Comparison of ENCODE assay signal across 7 cellular contexts in genomic region chr5:32713396-32714381, GRCh38. TPM values are rescaled to one million over a fixed set of nuclear protein-coding genes. Genes with fewer than 3 reads are reported as not detected.
DNase-seq lines count a peak whose midpoint lies in the region; ATAC-seq and TF ChIP-seq lines count a peak whose summit lies in the region.

No MANE protein-coding gene starts in this region.

- peak overlapping the region in 10 of 21 experiments; percentile 9 to 85 (median 42) for H3K27ac ChIP-seq in skin epidermis
- H3K27ac ChIP-seq in CD4-positive, alpha-beta memory T cell (ENCODE audit: low read depth, low read length) = no peak overlapping the region

- in situ Hi-C loops in astrocyte of the cerebellum (cut with HindIII; ENCODE audit: low sequenced_read_pairs) = loop anchor here (25.0 kb wide), 1 partner anchor 574 kb away; no protein-coding TSS in a partner anchor

- H3K4me1 Mint-ChIP-seq in activated T-helper 1 cell treated with anti-CD3 and anti-CD28 coated beads, Interleukin-12 subunit alpha, Interleukin-12 subunit beta, Interleukin-2, Interleukin-4 antibody, amounts not matched to agents 30 ng/mL and 10 ng/mL and 1 ng/mL, durations not matched to agents 14 hours and 24 hours and 36 hours (ENCODE audit: low read depth) = peaks cover 30% of the 10 kb centered on the region
- H3K4me1 Mint-ChIP-seq in CD4-positive, alpha-beta memory T cell = peaks cover 13 to 35% (median 19%) of the 10 kb centered on the region in 4 donors

- DNase-seq in HCEC 1CT (peak; percentile 19), astrocyte of the cerebellum (ENCODE audit: low read depth) (no peak)
- DNase-seq in activated T-helper 1 cell treated with anti-CD3 and anti-CD28 coated beads, Interleukin-12 subunit alpha, Interleukin-12 subunit beta, Interleukin-2, Interleukin-4 antibody, amounts not matched to agents 30 ng/mL and 10 ng/mL and 1 ng/mL, durations not matched to agents 14 hours and 24 hours and 36 hours (ENCODE audit: low spot score) = no peak
- no peak for DNase-seq in CD4-positive, alpha-beta memory T cell

- H3K9me3 ChIP-seq in iPS-18c (ENCODE audit: control insufficient read depth, insufficient read depth, low read length) = no peaks in the 10 kb centered on the region
- H3K9me3 ChIP-seq in CD4-positive, alpha-beta memory T cell (ENCODE audit: control insufficient read depth in 1 of 2, low read length in 2 of 2) = no peaks in the 10 kb centered on the region

- peaks cover 14% of the 10 kb centered on the region for H3K27me3 ChIP-seq in CD4-positive, alpha-beta memory T cell (ENCODE audit: insufficient read depth, low read length)

- peaks cover 7% of the 10 kb centered on the region for H3K4me1 ChIP-seq in CD4-positive, alpha-beta memory T cell (ENCODE audit: insufficient read depth, low read length)

- peaks cover 71% of the 10 kb centered on the region for H3K27me3 Mint-ChIP-seq in activated T-helper 1 cell treated with anti-CD3 and anti-CD28 coated beads, Interleukin-12 subunit alpha, Interleukin-12 subunit beta, Interleukin-2, Interleukin-4 antibody, amounts not matched to agents 30 ng/mL and 10 ng/mL and 1 ng/mL, durations not matched to agents 14 hours and 24 hours and 36 hours (ENCODE audit: insufficient read depth)
- H3K27me3 Mint-ChIP-seq in CD4-positive, alpha-beta memory T cell = peaks cover 29 to 39% of the 10 kb centered on the region in 2 donors

- TF ChIP-seq CTCF in astrocyte of the cerebellum (IDR thresholded peaks at IDR 0.05; ENCODE audit: low read depth, low read length, missing control alignments) = no peak

- no peak overlapping the region for H3K27ac Mint-ChIP-seq in activated T-helper 1 cell treated with anti-CD3 and anti-CD28 coated beads, Interleukin-12 subunit alpha, Interleukin-12 subunit beta, Interleukin-2, Interleukin-4 antibody, amounts not matched to agents 30 ng/mL and 10 ng/mL and 1 ng/mL, durations not matched to agents 14 hours and 24 hours and 36 hours
- H3K27ac Mint-ChIP-seq in CD4-positive, alpha-beta memory T cell = no peak overlapping the region

- H3K4me3 Mint-ChIP-seq in activated T-helper 1 cell treated with anti-CD3 and anti-CD28 coated beads, Interleukin-12 subunit alpha, Interleukin-12 subunit beta, Interleukin-2, Interleukin-4 antibody, amounts not matched to agents 30 ng/mL and 10 ng/mL and 1 ng/mL, durations not matched to agents 14 hours and 24 hours and 36 hours = no peak overlapping the region
- H3K4me3 Mint-ChIP-seq in CD4-positive, alpha-beta memory T cell = peak overlapping the region in 2 of 8 donors; percentile 29 to 53

- no peaks in the 10 kb centered on the region for H3K36me3 ChIP-seq in CD4-positive, alpha-beta memory T cell (ENCODE audit: insufficient read depth, low read length)

- no peaks in the 10 kb centered on the region for H3K9me3 Mint-ChIP-seq in activated T-helper 1 cell treated with anti-CD3 and anti-CD28 coated beads, Interleukin-12 subunit alpha, Interleukin-12 subunit beta, Interleukin-2, Interleukin-4 antibody, amounts not matched to agents 30 ng/mL and 10 ng/mL and 1 ng/mL, durations not matched to agents 14 hours and 24 hours and 36 hours
- H3K9me3 Mint-ChIP-seq in CD4-positive, alpha-beta memory T cell = peaks cover 0 to 15% (median 3%) of the 10 kb centered on the region in 8 donors

- CTCF ChIA-PET in CD4-positive, alpha-beta memory T cell (lab: Charles Lee; ENCODE audit: partially characterized antibody) = no interaction called here

- POLR2A ChIA-PET in CD4-positive, alpha-beta memory T cell (lab: Charles Lee; ENCODE audit: partially characterized antibody) = no interaction called here

- H3K4me3 ChIP-seq in astrocyte of the cerebellum (ENCODE audit: low read depth, low read length) (peak overlapping the region; percentile 31), iPS-18c (ENCODE audit: insufficient read depth, low read depth, low read length) (peak overlapping the region; percentile 38), skin epidermis (peak overlapping the region in 6 of 7 experiments; percentile 13 to 58 (median 42))
- no peak overlapping the region for H3K4me3 ChIP-seq in CD4-positive, alpha-beta memory T cell (ENCODE audit: low read length in 2 of 2)

- peaks cover 2% of the 10 kb centered on the region for H3K36me3 Mint-ChIP-seq in activated T-helper 1 cell treated with anti-CD3 and anti-CD28 coated beads, Interleukin-12 subunit alpha, Interleukin-12 subunit beta, Interleukin-2, Interleukin-4 antibody, amounts not matched to agents 30 ng/mL and 10 ng/mL and 1 ng/mL, durations not matched to agents 14 hours and 24 hours and 36 hours (ENCODE audit: low read depth)
- no peaks in the 10 kb centered on the region for H3K36me3 Mint-ChIP-seq in CD4-positive, alpha-beta memory T cell

- intact Hi-C loops in activated T-helper 1 cell treated with anti-CD3 and anti-CD28 coated beads, Interleukin-12 subunit alpha, Interleukin-12 subunit beta, Interleukin-2, Interleukin-4 antibody, amounts not matched to agents 30 ng/mL and 10 ng/mL and 1 ng/mL, durations not matched to agents 14 hours and 24 hours and 36 hours (cut with micrococcal nuclease) = no loop called here
- intact Hi-C loops in CD4-positive, alpha-beta memory T cell (cut with micrococcal nuclease) = no loop called here

- ATAC-seq in GM19324 (IDR thresholded peaks at IDR 0.05; ENCODE audit: low FRiP score, unreplicated experiment) = no peak

RNA-seq across cellular contexts. Expression of gene NPR3, which starts 2.6 kb away (rescaled TPM):
- not detected in 2 replicates for total RNA-seq in activated T-helper 1 cell treated with anti-CD3 and anti-CD28 coated beads, Interleukin-12 subunit alpha, Interleukin-12 subunit beta, Interleukin-2, Interleukin-4 antibody, amounts not matched to agents 30 ng/mL and 10 ng/mL and 1 ng/mL, durations not matched to agents 14 hours and 24 hours and 36 hours
- under 1 TPM in 1 of 2 experiments, not detected in 1; 0.06 TPM for total RNA-seq in CD4-positive, alpha-beta memory T cell
- polyA plus RNA-seq in CD4-positive, alpha-beta memory T cell = not detected

Comparison
In these comparisons a context has a peak if more than half of its experiments do, and no peak if none do; other contexts are left out.
1. H3K4me3 ChIP-seq: peak in astrocyte of the cerebellum (single experiment), iPS-18c (single experiment) and skin epidermis (6 of 7); none in CD4-positive, alpha-beta memory T cell (0 of 2).